In the genomic region with DNA sequence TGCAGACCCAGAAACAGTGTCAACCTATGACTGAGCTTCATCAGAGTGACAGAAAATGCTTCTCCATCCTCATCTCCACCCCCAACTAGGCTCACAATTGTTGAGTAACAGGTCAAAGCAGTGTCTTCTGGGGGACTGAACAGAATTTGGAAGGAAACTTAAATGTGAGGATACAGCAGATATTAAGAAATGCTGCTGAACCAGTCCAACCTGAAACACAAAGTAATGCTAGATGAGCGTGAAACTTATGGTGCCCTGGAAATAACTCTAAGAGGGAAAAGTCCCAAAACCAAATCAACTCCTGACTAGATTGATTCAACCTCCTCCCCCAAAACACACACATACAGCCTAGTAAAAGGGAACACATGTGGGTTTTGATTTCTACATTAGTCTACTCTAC, we compare ENCODE assay signal across 14 cellular contexts. TPM values are rescaled to one million over a fixed set of nuclear protein-coding genes. Genes with fewer than 3 reads are reported as not detected.
"Had no signal": no experiment of that assay in that cellular context is flagged by ENCODE, and none has a peak within 500 bp of the region (broad histone marks: within the 10 kb centered on the region; RNA-seq: fewer than 3 reads in every experiment).

No MANE protein-coding gene starts in this region.

RNA-seq across cellular contexts. Expression of gene TRIM43, which starts 7.5 kb away (rescaled TPM):
- total RNA-seq: activated CD4-positive, alpha-beta T cell treated with anti-CD3 and anti-CD28 coated beads, Interleukin-2, amount 10 ng/mL, durations not matched to agents 7 days and 5 days; activated naive CD4-positive, alpha-beta T cell treated with anti-CD3 and anti-CD28 coated beads, Interleukin-2, amount 50 U/mL, for 72 hours; activated naive CD8-positive, alpha-beta T cell treated with anti-CD3 and anti-CD28 coated beads, Interleukin-2, amount 10 ng/mL, durations not matched to agents 7 days and 5 days; activated T-cell treated with anti-CD3 and anti-CD28 coated beads, Interleukin-2, amount 50 U/mL, for 72 hours; ascending aorta; breast epithelium; cardiac septum; dorsolateral prefrontal cortex; endodermal cell; esophagus muscularis mucosa; gastroesophageal sphincter; glomerular endothelial cell; T-cell; WTC11 had no signal
